In genomic region chr21:44089001-44089911, GRCh38 we compare ENCODE assay signal across 9 cellular contexts. TPM values are rescaled to one million over a fixed set of nuclear protein-coding genes. Genes with fewer than 3 reads are reported as not detected.
DNase-seq lines count a peak whose midpoint lies in the region; ATAC-seq, FAIRE-seq and TF ChIP-seq lines count a peak whose summit lies in the region.
"Had no signal": no experiment of that assay in that cellular context is flagged by ENCODE, and none has a peak within 500 bp of the region (broad histone marks: within the 10 kb centered on the region; RNA-seq: fewer than 3 reads in every experiment).

No MANE protein-coding gene starts in this region.

- FAIRE-seq in D721Med (lab: Jason Lieb, UNC): no peak

- H3K27me3 Mint-ChIP-seq in CD4-positive, alpha-beta memory T cell: no peaks in the 10 kb centered on the region

- intact Hi-C loops in CD4-positive, alpha-beta memory T cell (cut with micrococcal nuclease): no loop called here

- H3K36me3 ChIP-seq in CD4-positive, alpha-beta memory T cell (ENCODE audit: insufficient read depth, low read length): peaks cover 39% of the 10 kb centered on the region
- peaks cover 28 to 66% of the 10 kb centered on the region in 2 donors for H3K36me3 ChIP-seq in mucosa of rectum (ENCODE audit: control insufficient read depth in 2 of 2, insufficient read depth in 2 of 2, low read length in 2 of 2)

- H3K27ac Mint-ChIP-seq in CD4-positive, alpha-beta memory T cell: peak overlapping the region; percentile 89 to 98 (median 95)

- peak overlapping the region; percentile 75 to 84 for H3K9ac ChIP-seq in mucosa of rectum (ENCODE audit: low read depth in 1 of 2, low read length in 2 of 2)

- peak; percentile 56 for ATAC-seq in HG03159 (IDR thresholded peaks at IDR 0.05; ENCODE audit: unreplicated experiment)
- ATAC-seq in GM18870 (IDR thresholded peaks at IDR 0.05; ENCODE audit: unreplicated experiment): no peak
- no peak for ATAC-seq in GM19395 (IDR thresholded peaks at IDR 0.05; ENCODE audit: unreplicated experiment)

- peak overlapping the region in 1 of 2 donors; percentile 39 for H3K4me3 ChIP-seq in CD4-positive, alpha-beta memory T cell (ENCODE audit: low read length in 2 of 2)
- H3K4me3 ChIP-seq in mucosa of rectum (ENCODE audit: low read length in 2 of 2): peak overlapping the region; percentile 59 to 80

- H3K36me3 Mint-ChIP-seq in CD4-positive, alpha-beta memory T cell: peaks cover 61 to 74% of the 10 kb centered on the region in 2 donors

- H3K4me3 Mint-ChIP-seq in CD4-positive, alpha-beta memory T cell: peak overlapping the region; percentile 58 to 85 (median 70)

- POLR2A ChIA-PET in CD4-positive, alpha-beta memory T cell (lab: Charles Lee; ENCODE audit: partially characterized antibody): interaction anchor here (0.6 to 4.1 kb wide), 10 partner anchors 11 to 78 kb away, joined by 3 to 25 read pairs (median 6); no protein-coding TSS in a partner anchor

- H3K27me3 ChIP-seq in CD4-positive, alpha-beta memory T cell (ENCODE audit: insufficient read depth, low read length): no peaks in the 10 kb centered on the region
- no peaks in the 10 kb centered on the region for H3K27me3 ChIP-seq in mucosa of rectum (ENCODE audit: control insufficient read depth in 2 of 2, insufficient read depth in 2 of 2, low read length in 2 of 2)

- CTCF ChIA-PET in CD4-positive, alpha-beta memory T cell (lab: Charles Lee; ENCODE audit: partially characterized antibody): no interaction called here

- H3K9me3 Mint-ChIP-seq in CD4-positive, alpha-beta memory T cell: no peaks in the 10 kb centered on the region

- DNase-seq in CD4-positive, alpha-beta memory T cell: peak; percentile 71 to 77 (median 72)
- DNase-seq in activated effector memory CD4-positive, alpha-beta T cell treated with Interleukin-2 at 50 U/mL for 16 hours: peak; percentile 41
- no peak for DNase-seq in D721Med (ENCODE audit: insufficient read length, low spot score)
- DNase-seq in NCI-H1436 (lab: John Stamatoyannopoulos, UW): no peak
- DNase-seq: islet precursor cell had no signal

- H3K4me1 ChIP-seq in CD4-positive, alpha-beta memory T cell (ENCODE audit: insufficient read depth, low read length): peaks cover 73% of the 10 kb centered on the region
- peaks cover 47 to 52% of the 10 kb centered on the region in 2 donors for H3K4me1 ChIP-seq in mucosa of rectum (ENCODE audit: control insufficient read depth in 2 of 2, insufficient read depth in 2 of 2, low read length in 2 of 2)

- H3K9me3 ChIP-seq in CD4-positive, alpha-beta memory T cell (ENCODE audit: control insufficient read depth in 1 of 2, low read length in 2 of 2): no peaks in the 10 kb centered on the region
- H3K9me3 ChIP-seq in mucosa of rectum (ENCODE audit: control insufficient read depth in 2 of 2, low read length in 2 of 2): no peaks in the 10 kb centered on the region

- peaks cover 50 to 78% (median 69%) of the 10 kb centered on the region in 4 donors for H3K4me1 Mint-ChIP-seq in CD4-positive, alpha-beta memory T cell

- no peak for TF ChIP-seq CTCF in D721Med (IDR thresholded peaks at IDR 0.05; ENCODE audit: insufficient read depth, missing control alignments)

- peak overlapping the region; percentile 71 for H3K27ac ChIP-seq in CD4-positive, alpha-beta memory T cell (ENCODE audit: low read depth, low read length)
- peak overlapping the region; percentile 93 to 96 for H3K27ac ChIP-seq in mucosa of rectum (ENCODE audit: low read depth in 2 of 2, low read length in 2 of 2)

RNA-seq across cellular contexts. Expression of gene PWP2, which starts 17.9 kb away (rescaled TPM):
- 10 to 100 TPM; 27.2 to 28.2 TPM for total RNA-seq in CD4-positive, alpha-beta memory T cell
- polyA plus RNA-seq in CD4-positive, alpha-beta memory T cell: 10 to 100 TPM in 1 of 2 donors, under 1 TPM in 1; 0.35 to 13.9 TPM

RNA-seq across cellular contexts. Expression of gene GATD3, which starts 44.2 kb away (rescaled TPM):
- 10 to 100 TPM; 55.6 to 56.6 TPM for total RNA-seq in CD4-positive, alpha-beta memory T cell
- polyA plus RNA-seq in CD4-positive, alpha-beta memory T cell: 10 to 100 TPM; 10.9 to 48.9 TPM

Comparison
In these comparisons a context has a peak if more than half of its experiments do, and no peak if none do; other contexts are left out.
1. DNase-seq: peak in CD4-positive, alpha-beta memory T cell (5 of 5) and activated effector memory CD4-positive, alpha-beta T cell treated with Interleukin-2 at 50 U/mL for 16 hours (single experiment); none in D721Med (single experiment) and NCI-H1436 (single experiment).